ENCODE assay signal across 15 cellular contexts in the genomic region with DNA sequence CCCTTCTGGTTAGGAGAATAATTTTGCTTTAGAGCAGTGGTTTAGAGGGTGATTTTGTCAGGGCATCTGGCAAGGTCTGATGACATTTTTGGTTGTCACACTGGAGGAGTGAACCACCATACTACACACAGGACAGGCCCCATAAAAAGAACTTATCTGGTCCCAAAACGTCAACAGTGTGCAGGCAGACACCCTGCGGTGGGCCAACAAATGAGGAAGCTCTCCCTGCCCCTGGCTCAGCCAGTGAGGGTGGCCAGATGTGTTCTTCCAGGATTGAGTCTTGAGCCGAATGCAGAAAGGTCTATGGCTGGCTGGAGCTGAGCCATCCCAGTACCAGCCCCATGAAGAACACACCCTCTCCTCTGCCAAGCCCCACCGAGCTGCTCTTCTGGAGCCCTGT.
A peak's percentile ranks its signal among the peaks of the same experiment; 100 is the strongest.
DNase-seq lines count a peak whose midpoint lies in the region; TF ChIP-seq lines count a peak whose summit lies in the region.
"Had no signal": no experiment of that assay in that cellular context is flagged by ENCODE, and none has a peak within 500 bp of the region (broad histone marks: within the 10 kb centered on the region; RNA-seq: fewer than 3 reads in every experiment).

No MANE protein-coding gene starts in this region.

- no peaks in the 10 kb centered on the region for H3K27me3 ChIP-seq in right atrium auricular region
- H3K27me3 ChIP-seq in suprapubic skin, result no peaks in the 10 kb centered on the region

- TF ChIP-seq CTCF in right atrium auricular region (IDR thresholded peaks at IDR 0.05) (no peak), suprapubic skin (IDR thresholded peaks at IDR 0.05) (no peak)

- H3K4me1 ChIP-seq in right atrium auricular region, result no peaks in the 10 kb centered on the region
- H3K4me1 ChIP-seq in suprapubic skin, result peaks cover 71% of the 10 kb centered on the region

- H3K9me3 ChIP-seq in right atrium auricular region, result no peaks in the 10 kb centered on the region
- no peaks in the 10 kb centered on the region for H3K9me3 ChIP-seq in suprapubic skin
- H3K9me3 ChIP-seq: HAP-1 had no signal

- H3K4me3 ChIP-seq in right atrium auricular region (no peak overlapping the region), suprapubic skin (no peak overlapping the region)
- H3K4me3 ChIP-seq: GM12878, GM23248, HAP-1 had no signal

- TF ChIP-seq POLR2A in suprapubic skin (IDR thresholded peaks at IDR 0.05), result no peak

- H3K36me3 ChIP-seq in right atrium auricular region, result no peaks in the 10 kb centered on the region
- H3K36me3 ChIP-seq in suprapubic skin, result no peaks in the 10 kb centered on the region
- H3K36me3 ChIP-seq: HAP-1 had no signal

- peak; percentile 17 for DNase-seq in NCI-H345 (lab: John Stamatoyannopoulos, UW)
- DNase-seq in NCI-H345 treated with DMSO at 0.1 percent for 48 hours (lab: John Stamatoyannopoulos, UW; ENCODE audit: unreplicated experiment), result no peak
- peak; percentile 23 for DNase-seq in NCI-H69 (lab: John Stamatoyannopoulos, UW)
- no peak for DNase-seq in right atrium auricular region (ENCODE audit: low spot score)
- DNase-seq in suprapubic skin (ENCODE audit: low spot score in 2 of 2), result no peak
- no peak for DNase-seq in activated naive CD4-positive, alpha-beta T cell (lab: John Stamatoyannopoulos, UW)
- no peak for DNase-seq in AG08395 (ENCODE audit: low spot score)
- DNase-seq: CD4-positive, alpha-beta T cell; EL; GM23248; NCI-H1048; NCI-H82 had no signal

- peak overlapping the region; percentile 2 to 22 for H3K27ac ChIP-seq in right atrium auricular region
- peak overlapping the region; percentile 81 for H3K27ac ChIP-seq in suprapubic skin
- H3K27ac ChIP-seq: GM23248, KMS-11 had no signal

- TF ChIP-seq EP300 in suprapubic skin (IDR thresholded peaks at IDR 0.05), result no peak

- WGBS in suprapubic skin, result 48% methylated on average over 4 of the region's 4 CpGs

Comparison
In these comparisons a context has a peak if more than half of its experiments do, and no peak if none do; other contexts are left out.
1. DNase-seq: peak in NCI-H345 (single experiment) and NCI-H69 (single experiment); none in NCI-H345 treated with DMSO at 0.1 percent for 48 hours (single experiment), right atrium auricular region (single experiment), suprapubic skin (0 of 2), activated naive CD4-positive, alpha-beta T cell (0 of 4) and AG08395 (single experiment).